ENCODE assay signal across 1 cellular context in the genomic region with DNA sequence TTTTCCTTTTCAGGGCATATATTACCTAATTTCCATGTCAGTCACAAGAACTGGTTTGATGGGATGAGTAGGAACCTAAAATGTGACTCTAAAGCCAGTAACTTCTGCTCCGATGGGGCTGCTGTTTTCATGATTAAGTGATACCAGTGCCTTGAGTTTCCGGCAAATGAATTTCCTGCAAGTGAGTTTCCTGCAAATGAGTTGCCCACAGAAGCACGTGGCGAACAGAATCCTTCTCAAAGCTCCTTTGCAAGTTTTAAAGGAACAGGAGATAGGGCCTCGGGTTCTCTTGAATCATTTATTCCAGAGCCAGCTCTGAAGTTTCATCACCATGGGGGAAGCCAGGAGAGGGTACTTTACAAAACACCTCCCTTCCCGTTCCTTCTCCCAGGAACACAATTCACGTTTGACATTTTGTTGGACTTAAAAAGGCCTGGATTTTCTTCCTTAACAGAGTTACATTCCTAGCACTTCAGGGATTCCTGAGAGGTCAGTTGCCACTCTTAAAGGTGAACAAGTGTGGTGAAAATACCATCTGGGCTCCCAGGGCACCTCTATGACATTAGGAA.
TF ChIP-seq lines count a peak whose summit lies in the region.

No MANE protein-coding gene starts in this region.

TF ChIP-seq in IMR-90, 13 proteins besides CTCF, POLR2A, EP300 and RAD21 (continued from another document):
- TF ChIP-seq, protein P1, sequence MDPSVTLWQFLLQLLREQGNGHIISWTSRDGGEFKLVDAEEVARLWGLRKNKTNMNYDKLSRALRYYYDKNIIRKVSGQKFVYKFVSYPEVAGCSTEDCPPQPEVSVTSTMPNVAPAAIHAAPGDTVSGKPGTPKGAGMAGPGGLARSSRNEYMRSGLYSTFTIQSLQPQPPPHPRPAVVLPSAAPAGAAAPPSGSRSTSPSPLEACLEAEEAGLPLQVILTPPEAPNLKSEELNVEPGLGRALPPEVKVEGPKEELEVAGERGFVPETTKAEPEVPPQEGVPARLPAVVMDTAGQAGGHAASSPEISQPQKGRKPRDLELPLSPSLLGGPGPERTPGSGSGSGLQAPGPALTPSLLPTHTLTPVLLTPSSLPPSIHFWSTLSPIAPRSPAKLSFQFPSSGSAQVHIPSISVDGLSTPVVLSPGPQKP (IDR thresholded peaks at IDR 0.05; ENCODE audit: borderline replicate concordance, low read depth, low read length), result no peak
